Comparison of ENCODE assay signal across 17 cellular contexts in the genomic region with DNA sequence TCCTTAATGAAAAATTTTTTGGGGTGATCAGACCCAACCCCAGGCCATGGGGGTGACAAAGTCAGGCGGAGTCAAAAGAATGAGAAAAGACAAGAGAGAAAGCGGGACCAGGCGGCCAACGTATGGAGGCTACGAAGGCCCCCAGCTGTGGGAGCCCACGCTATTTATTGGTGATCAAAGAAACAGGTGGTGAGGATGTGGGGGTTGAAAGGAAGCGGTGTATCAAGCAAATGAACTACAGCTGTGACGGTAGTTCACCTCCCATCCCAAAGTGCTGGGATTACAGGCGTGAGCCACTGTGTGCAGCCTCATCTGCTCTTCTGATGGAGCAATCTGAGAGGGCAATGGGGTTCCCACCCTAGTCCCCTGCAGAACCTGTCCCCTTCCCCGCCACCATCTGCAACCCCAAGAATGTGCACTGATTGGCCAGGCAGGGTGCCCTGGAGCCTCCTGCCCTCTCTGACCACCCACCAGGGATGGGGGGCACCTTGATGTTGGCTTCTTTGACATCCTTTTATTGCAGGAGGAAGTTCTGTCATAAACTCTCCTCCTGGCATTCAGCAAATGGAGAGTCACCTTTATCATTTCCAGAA. TPM values are rescaled to one million over a fixed set of nuclear protein-coding genes. Genes with fewer than 3 reads are reported as not detected.
DNase-seq lines count a peak whose midpoint lies in the region; ATAC-seq and TF ChIP-seq lines count a peak whose summit lies in the region.
"Had no signal": no experiment of that assay in that cellular context is flagged by ENCODE, and none has a peak within 500 bp of the region (broad histone marks: within the 10 kb centered on the region; RNA-seq: fewer than 3 reads in every experiment).

No MANE protein-coding gene starts in this region.

- H4K20me1 ChIP-seq in neural progenitor cell (ENCODE audit: low read depth) = peaks cover 4% of the 10 kb centered on the region

- H3K4me1 Mint-ChIP-seq in CD8-positive, alpha-beta T cell (ENCODE audit: low read depth) = peaks cover 16% of the 10 kb centered on the region
- peaks cover 13% of the 10 kb centered on the region for H3K4me1 Mint-ChIP-seq in endothelial cell (ENCODE audit: unreplicated experiment)
- peaks cover 18% of the 10 kb centered on the region for H3K4me1 Mint-ChIP-seq in neural progenitor cell

- H2AFZ ChIP-seq in neural progenitor cell (replicated peaks) = no peak overlapping the region

- no peak for DNase-seq in CD8-positive, alpha-beta T cell
- no peak for DNase-seq in endothelial cell (ENCODE audit: low spot score)
- DNase-seq in neural progenitor cell (ENCODE audit: low spot score) = no peak
- no peak for DNase-seq in NCI-H1105 (lab: John Stamatoyannopoulos, UW)
- DNase-seq in GOT3 (lab: John Stamatoyannopoulos, UW) = no peak
- DNase-seq: ACHN; CD8-positive, alpha-beta memory T cell; H7; MV-4-11; NCI-H1436; NCI-H2081; NCI-H2227 treated with DMSO at 0.1 percent for 48 hours; NCI-H524 treated with DMSO at 0.1 percent for 48 hours; PC-3 had no signal

- POLR2A ChIA-PET in CD8-positive, alpha-beta T cell (lab: Charles Lee) = no interaction called here

- H3K27ac Mint-ChIP-seq in CD8-positive, alpha-beta T cell = no peak overlapping the region
- H3K27ac Mint-ChIP-seq in endothelial cell (ENCODE audit: unreplicated experiment) (no peak overlapping the region), neural progenitor cell (no peak overlapping the region)
- H3K27ac Mint-ChIP-seq: CD8-positive, alpha-beta memory T cell had no signal

- H3K4me3 Mint-ChIP-seq in CD8-positive, alpha-beta T cell = peak overlapping the region; percentile 29
- H3K4me3 Mint-ChIP-seq in endothelial cell (ENCODE audit: unreplicated experiment) (peak overlapping the region; percentile 76), neural progenitor cell (peak overlapping the region; percentile 83)
- H3K4me3 Mint-ChIP-seq: CD8-positive, alpha-beta memory T cell had no signal

- H3K9ac ChIP-seq in neural progenitor cell = no peak overlapping the region

- H3K4me1 ChIP-seq in CD8-positive, alpha-beta T cell (ENCODE audit: insufficient read depth, low read length) = peaks cover 9% of the 10 kb centered on the region
- H3K4me1 ChIP-seq in neural progenitor cell = no peaks in the 10 kb centered on the region

- no peaks in the 10 kb centered on the region for H3K36me3 ChIP-seq in CD8-positive, alpha-beta T cell (ENCODE audit: insufficient read depth, low read length)
- H3K36me3 ChIP-seq in KOPT-K1 (ENCODE audit: insufficient read depth, low read length) (no peaks in the 10 kb centered on the region), neural progenitor cell (no peaks in the 10 kb centered on the region)

- no peak for ATAC-seq in CD8-positive, alpha-beta T cell
- ATAC-seq in HG02938 (IDR thresholded peaks at IDR 0.05; ENCODE audit: unreplicated experiment) = no peak
- ATAC-seq in GM21825 (IDR thresholded peaks at IDR 0.05; ENCODE audit: unreplicated experiment) = no peak
- ATAC-seq: PC-3 had no signal

- H3K27me3 ChIP-seq in CD8-positive, alpha-beta T cell (ENCODE audit: insufficient read depth, low read length) = peaks cover 5% of the 10 kb centered on the region
- H3K27me3 ChIP-seq in neural progenitor cell = peaks cover 55% of the 10 kb centered on the region

- no peak overlapping the region for H3K27ac ChIP-seq in CD8-positive, alpha-beta T cell (ENCODE audit: low read depth, low read length)
- H3K27ac ChIP-seq in KOPT-K1 (ENCODE audit: low read depth, low read length, poor library complexity, severe bottlenecking) (peak overlapping the region; percentile 12), neural progenitor cell (no peak overlapping the region)

- H3K79me2 ChIP-seq in neural progenitor cell (ENCODE audit: low read depth) = no peaks in the 10 kb centered on the region

- H3F3A ChIP-seq in neural progenitor cell (ENCODE audit: low read depth) = peaks cover 16% of the 10 kb centered on the region

- H3K27me3 Mint-ChIP-seq in CD8-positive, alpha-beta T cell (ENCODE audit: low read depth) = peaks cover 41% of the 10 kb centered on the region
- H3K27me3 Mint-ChIP-seq in endothelial cell (ENCODE audit: unreplicated experiment) (peaks cover 11% of the 10 kb centered on the region), neural progenitor cell (ENCODE audit: insufficient read depth, low read depth) (peaks cover 38% of the 10 kb centered on the region)

- no peaks in the 10 kb centered on the region for H3K9me3 Mint-ChIP-seq in CD8-positive, alpha-beta T cell
- no peaks in the 10 kb centered on the region for H3K9me3 Mint-ChIP-seq in endothelial cell (ENCODE audit: unreplicated experiment)
- no peaks in the 10 kb centered on the region for H3K9me3 Mint-ChIP-seq in neural progenitor cell
- H3K9me3 Mint-ChIP-seq: CD8-positive, alpha-beta memory T cell had no signal

- intact Hi-C loops in CD8-positive, alpha-beta T cell (cut with DNase I, micrococcal nuclease) = no loop called here

- H3K4me2 ChIP-seq in neural progenitor cell = no peak overlapping the region

- no peak overlapping the region for H3K4me3 ChIP-seq in CD8-positive, alpha-beta T cell (ENCODE audit: low read depth, low read length)
- no peak overlapping the region for H3K4me3 ChIP-seq in neural progenitor cell

- H3K9me3 ChIP-seq in CD8-positive, alpha-beta T cell (ENCODE audit: low read length) = no peaks in the 10 kb centered on the region
- H3K9me3 ChIP-seq in KOPT-K1 (ENCODE audit: insufficient read depth, low read length, poor library complexity, severe bottlenecking) = no peaks in the 10 kb centered on the region
- H3K9me3 ChIP-seq in neural progenitor cell (ENCODE audit: low read depth) = no peaks in the 10 kb centered on the region

- CTCF ChIA-PET in CD8-positive, alpha-beta T cell (lab: Charles Lee) = interaction anchor here (1.4 kb wide), 2 partner anchors 13 to 87 kb away, joined by 3 to 4 read pairs; no protein-coding TSS in a partner anchor

- TF ChIP-seq CTCF in CD8-positive, alpha-beta T cell (IDR thresholded peaks at IDR 0.05) = no peak
- TF ChIP-seq CTCF in endothelial cell (IDR thresholded peaks at IDR 0.05; ENCODE audit: unreplicated experiment) = no peak
- no peak for TF ChIP-seq CTCF in neural progenitor cell (IDR thresholded peaks at IDR 0.05)

- H3K36me3 Mint-ChIP-seq in CD8-positive, alpha-beta T cell = no peaks in the 10 kb centered on the region
- H3K36me3 Mint-ChIP-seq in endothelial cell (ENCODE audit: low read depth, unreplicated experiment) = no peaks in the 10 kb centered on the region
- H3K36me3 Mint-ChIP-seq in neural progenitor cell = no peaks in the 10 kb centered on the region

RNA-seq across cellular contexts. Expression of a gene that starts 1.1 kb away (rescaled TPM):
- total RNA-seq in CD8-positive, alpha-beta T cell = not detected
- total RNA-seq in endothelial cell (ENCODE audit: unreplicated experiment) (0.74 TPM), neural progenitor cell (ENCODE audit: low replicate concordance) (0.84 and 1.6 TPM in 2 replicates)
- total RNA-seq: CD8-positive, alpha-beta memory T cell; PC-3 had no signal

RNA-seq across cellular contexts. Expression of a gene that starts 19.1 kb away (rescaled TPM):
- not detected for total RNA-seq in CD8-positive, alpha-beta T cell
- total RNA-seq in endothelial cell (ENCODE audit: unreplicated experiment) (not detected), neural progenitor cell (ENCODE audit: low replicate concordance) (0.24 and 0.37 TPM in 2 replicates)
- total RNA-seq: CD8-positive, alpha-beta memory T cell; PC-3 had no signal

RNA-seq across cellular contexts. Expression of a gene that starts 56.6 kb away (rescaled TPM):
- under 1 TPM in 1 of 2 experiments, not detected in 1; 0.56 TPM for total RNA-seq in CD8-positive, alpha-beta T cell
- 22.7 TPM for total RNA-seq in endothelial cell (ENCODE audit: unreplicated experiment)
- total RNA-seq in neural progenitor cell (ENCODE audit: low replicate concordance) = 27.1 and 46.9 TPM in 2 replicates

Comparison
In these comparisons a context has a peak if more than half of its experiments do, and no peak if none do; other contexts are left out.
1. H3K4me3 Mint-ChIP-seq: peak in every context shown above with its lines; median percentile 83 in neural progenitor cell; 76 in endothelial cell; 29 in CD8-positive, alpha-beta T cell.
2. RNA of a gene that starts 56.6 kb away (total RNA-seq): 27.1 to 46.9 TPM in neural progenitor cell and 22.7 TPM in endothelial cell (single experiment); 0.56 TPM in CD8-positive, alpha-beta T cell; every median in the first group is over 10 times any median in the second.